ENCODE assay signal across 20 cellular contexts in the genomic region with DNA sequence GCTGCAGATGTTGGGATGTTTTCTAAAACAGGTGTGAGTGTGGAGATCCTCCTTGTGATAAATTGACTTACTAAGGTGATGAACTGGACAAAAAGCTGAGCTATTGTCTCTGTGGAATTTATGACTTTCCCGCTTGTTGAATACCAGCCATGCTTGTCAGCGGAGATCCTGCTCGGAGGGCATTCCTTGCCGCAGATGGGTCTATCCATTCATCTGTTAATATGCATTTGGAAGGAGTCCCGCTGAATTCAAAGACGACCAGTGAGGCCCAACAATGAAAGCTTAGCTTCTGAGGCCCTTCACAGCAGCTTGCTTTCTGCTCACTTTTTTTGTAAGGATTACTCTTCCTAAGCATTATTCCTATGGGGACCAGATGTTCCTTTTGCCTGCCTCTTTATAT.
DNase-seq lines count a peak whose midpoint lies in the region; ATAC-seq and TF ChIP-seq lines count a peak whose summit lies in the region.
"Had no signal": no experiment of that assay in that cellular context is flagged by ENCODE, and none has a peak within 500 bp of the region (broad histone marks: within the 10 kb centered on the region; RNA-seq: fewer than 3 reads in every experiment).

No MANE protein-coding gene starts in this region.

- POLR2A ChIA-PET in SK-N-SH (lab: Yijun Ruan, JAX) = no interaction called here

- TF ChIP-seq EP300 in SK-N-SH (IDR thresholded peaks at IDR 0.05; ENCODE audit: borderline replicate concordance in 1 of 2, low read depth in 1 of 2, low read length in 1 of 2) = no peak

- H3K27me3 ChIP-seq in SK-N-SH (ENCODE audit: insufficient read depth) = no peaks in the 10 kb centered on the region
- H3K27me3 ChIP-seq in adipocyte (replicated peaks; ENCODE audit: control insufficient read depth, insufficient read depth, low read length) = no peaks in the 10 kb centered on the region
- H3K27me3 ChIP-seq in iPS-20b (ENCODE audit: insufficient read depth, low read length) = no peaks in the 10 kb centered on the region
- H3K27me3 ChIP-seq in smooth muscle cell (ENCODE audit: low read depth) = no peaks in the 10 kb centered on the region
- H3K27me3 ChIP-seq: uterus had no signal

- 93% methylated on average over 6 of the region's 6 CpGs for WGBS in SK-N-SH (ENCODE audit: low lambda C conversion rate)
- WGBS in smooth muscle cell (ENCODE audit: low lambda C conversion rate) = 41% methylated on average over 6 of the region's 6 CpGs

- H4K20me1 ChIP-seq in SK-N-SH (ENCODE audit: insufficient read depth) = no peaks in the 10 kb centered on the region
- no peaks in the 10 kb centered on the region for H4K20me1 ChIP-seq in smooth muscle cell (ENCODE audit: low read depth)

- no peaks in the 10 kb centered on the region for H3K9me2 ChIP-seq in SK-N-SH

- DNase-seq in SK-N-SH (no peak), adipocyte (ENCODE audit: low read depth) (peak; percentile 37), smooth muscle cell (lab: John Stamatoyannopoulos, UW; ENCODE audit: unreplicated experiment) (no peak), posterior vena cava (ENCODE audit: low spot score) (no peak)
- DNase-seq: activated CD4-positive, alpha-beta T cell treated with anti-CD3 and anti-CD28 coated beads, Interleukin-2, amount 10 ng/mL, durations not matched to agents 24 days and 14 days; activated naive CD4-positive, alpha-beta T cell treated with anti-CD3 and anti-CD28 coated beads, Interleukin-2, amount 10 ng/mL, durations not matched to agents 7 days and 5 days; activated T-cell treated with anti-CD3 and anti-CD28 coated beads for 4 hours; DND-41; effector memory CD4-positive, alpha-beta T cell; hippocampal formation; Karpas-422; nephron progenitor cell; uterus had no signal

- H3K9me3 ChIP-seq in SK-N-SH (no peaks in the 10 kb centered on the region), adipocyte (ENCODE audit: control insufficient read depth, low read length) (no peaks in the 10 kb centered on the region), iPS-20b (ENCODE audit: insufficient read depth, low read depth, low read length) (no peaks in the 10 kb centered on the region), smooth muscle cell (replicated peaks; ENCODE audit: low read depth) (no peaks in the 10 kb centered on the region)
- H3K9me3 ChIP-seq: uterus had no signal

- no peak for TF ChIP-seq RAD21 in SK-N-SH (IDR thresholded peaks at IDR 0.05; ENCODE audit: low read length)

- no peak for TF ChIP-seq CTCF in SK-N-SH (IDR thresholded peaks at IDR 0.05)
- no peak for TF ChIP-seq CTCF in smooth muscle cell (IDR thresholded peaks at IDR 0.05; ENCODE audit: borderline replicate concordance, insufficient read depth, poor library complexity, severe bottlenecking)

- no peak overlapping the region for H3K4me3 ChIP-seq in SK-N-SH (ENCODE audit: low read depth in 2 of 2, low read length in 1 of 2)
- H3K4me3 ChIP-seq in adipocyte (ENCODE audit: low read length) = no peak overlapping the region
- peak overlapping the region; percentile 44 for H3K4me3 ChIP-seq in iPS-20b (ENCODE audit: low read length)
- no peak overlapping the region for H3K4me3 ChIP-seq in smooth muscle cell
- H3K4me3 ChIP-seq: cardiac muscle cell, lung, SK-N-MC, uterus had no signal

- no peak overlapping the region for H2AFZ ChIP-seq in SK-N-SH (ENCODE audit: low read depth)
- no peak overlapping the region for H2AFZ ChIP-seq in smooth muscle cell (ENCODE audit: low read depth)

- CTCF ChIA-PET in SK-N-SH (lab: Yijun Ruan, JAX) = interaction anchor here (1.3 to 1.6 kb wide), 2 partner anchors 12 to 444 kb away, joined by 3 to 4 read pairs; no protein-coding TSS in a partner anchor

- H3K4me1 ChIP-seq in SK-N-SH (ENCODE audit: control insufficient read depth in 1 of 2, insufficient read depth in 2 of 2, low read depth in 1 of 2, low read length in 1 of 2) (peaks cover 0 to 11% of the 10 kb centered on the region in 2 experiments; a peak in 3 of 4 replicates), adipocyte (ENCODE audit: control insufficient read depth, insufficient read depth, low read length) (peaks cover 25% of the 10 kb centered on the region), iPS-20b (ENCODE audit: insufficient read depth, low read length) (peaks cover 47% of the 10 kb centered on the region), smooth muscle cell (ENCODE audit: low read depth) (peaks cover 38% of the 10 kb centered on the region)
- H3K4me1 ChIP-seq: uterus had no signal

- ATAC-seq in SK-N-SH treated with all-trans-retinoic acid at 6 μM for 48 hours = no peak
- ATAC-seq in GM21529 (IDR thresholded peaks at IDR 0.05; ENCODE audit: unreplicated experiment) = no peak
- ATAC-seq in GM18498 (IDR thresholded peaks at IDR 0.05; ENCODE audit: unreplicated experiment) = no peak

- H3K36me3 ChIP-seq in SK-N-SH (replicated peaks in 1 of 2; ENCODE audit: control insufficient read depth in 1 of 2, insufficient read depth in 2 of 2, low read length in 1 of 2) (no peaks in the 10 kb centered on the region), adipocyte (ENCODE audit: control insufficient read depth, insufficient read depth, low read length, severe bottlenecking) (no peaks in the 10 kb centered on the region), iPS-20b (ENCODE audit: insufficient read depth, low read depth, low read length) (no peaks in the 10 kb centered on the region), smooth muscle cell (ENCODE audit: low read depth) (no peaks in the 10 kb centered on the region)
- H3K36me3 ChIP-seq: cardiac muscle cell, uterus had no signal

- H3K27ac ChIP-seq in SK-N-SH (ENCODE audit: low read depth in 2 of 2, low read length in 1 of 2) = no peak overlapping the region
- H3K27ac ChIP-seq in iPS-20b (ENCODE audit: low read length) = peak overlapping the region; percentile 44
- peak overlapping the region; percentile 86 for H3K27ac ChIP-seq in smooth muscle cell (ENCODE audit: low read depth)
- H3K27ac ChIP-seq: cardiac muscle cell, SK-N-MC, uterus had no signal

- H3F3A ChIP-seq in SK-N-SH (replicated peaks; ENCODE audit: insufficient read depth) (peaks cover 11% of the 10 kb centered on the region), smooth muscle cell (ENCODE audit: low read depth) (no peaks in the 10 kb centered on the region)

- H3K79me2 ChIP-seq in SK-N-SH (ENCODE audit: insufficient read depth) = peaks cover 7% of the 10 kb centered on the region; the same call in 1 of the 2 replicates
- H3K79me2 ChIP-seq in smooth muscle cell (ENCODE audit: low read depth) = no peaks in the 10 kb centered on the region

- no peak overlapping the region for H3K9ac ChIP-seq in SK-N-SH
- H3K9ac ChIP-seq in adipocyte (ENCODE audit: low read length) = no peak overlapping the region
- peak overlapping the region; percentile 68 for H3K9ac ChIP-seq in iPS-20b (ENCODE audit: low read depth, low read length)
- peak overlapping the region; percentile 19 for H3K9ac ChIP-seq in smooth muscle cell (ENCODE audit: low read depth)

- intact Hi-C loops in posterior vena cava (cut with DNase I) = no loop called here

- no peak overlapping the region for H3K4me2 ChIP-seq in SK-N-SH
- no peak overlapping the region for H3K4me2 ChIP-seq in smooth muscle cell

TF ChIP-seq in SK-N-SH treated with all-trans-retinoic acid at 6 μM for 48 hours, 23 proteins besides CTCF, POLR2A, EP300 and RAD21:
- 0 out of 2 replicates have a peak, but pooled peaks have one; percentile 21 for TF ChIP-seq ISL1 (CRISPR knock-in tag; IDR thresholded peaks at IDR 0.05)
- TF ChIP-seq CSDC2 (CRISPR knock-in tag; IDR thresholded peaks at IDR 0.05) = no peak

TF ChIP-seq in SK-N-SH, 30 proteins besides CTCF, POLR2A, EP300 and RAD21:
- no peak for TF ChIP-seq SMC3 (IDR thresholded peaks at IDR 0.05; ENCODE audit: low read depth, low read length)
- no peak for TF ChIP-seq ZBTB33 (IDR thresholded peaks at IDR 0.05; ENCODE audit: borderline replicate concordance, low read depth)
- no peak for TF ChIP-seq YY1 (IDR thresholded peaks at IDR 0.05; ENCODE audit: low read depth)

Comparison
In these comparisons a context has a peak if more than half of its experiments do, and no peak if none do; other contexts are left out.
1. H3K27ac ChIP-seq: peak in iPS-20b (single experiment) and smooth muscle cell (single experiment); none in SK-N-SH (0 of 2).
2. H3K9ac ChIP-seq: peak in iPS-20b (single experiment) and smooth muscle cell (single experiment); none in SK-N-SH (single experiment) and adipocyte (single experiment).